Comparison of ENCODE assay signal across 11 cellular contexts in the genomic region with DNA sequence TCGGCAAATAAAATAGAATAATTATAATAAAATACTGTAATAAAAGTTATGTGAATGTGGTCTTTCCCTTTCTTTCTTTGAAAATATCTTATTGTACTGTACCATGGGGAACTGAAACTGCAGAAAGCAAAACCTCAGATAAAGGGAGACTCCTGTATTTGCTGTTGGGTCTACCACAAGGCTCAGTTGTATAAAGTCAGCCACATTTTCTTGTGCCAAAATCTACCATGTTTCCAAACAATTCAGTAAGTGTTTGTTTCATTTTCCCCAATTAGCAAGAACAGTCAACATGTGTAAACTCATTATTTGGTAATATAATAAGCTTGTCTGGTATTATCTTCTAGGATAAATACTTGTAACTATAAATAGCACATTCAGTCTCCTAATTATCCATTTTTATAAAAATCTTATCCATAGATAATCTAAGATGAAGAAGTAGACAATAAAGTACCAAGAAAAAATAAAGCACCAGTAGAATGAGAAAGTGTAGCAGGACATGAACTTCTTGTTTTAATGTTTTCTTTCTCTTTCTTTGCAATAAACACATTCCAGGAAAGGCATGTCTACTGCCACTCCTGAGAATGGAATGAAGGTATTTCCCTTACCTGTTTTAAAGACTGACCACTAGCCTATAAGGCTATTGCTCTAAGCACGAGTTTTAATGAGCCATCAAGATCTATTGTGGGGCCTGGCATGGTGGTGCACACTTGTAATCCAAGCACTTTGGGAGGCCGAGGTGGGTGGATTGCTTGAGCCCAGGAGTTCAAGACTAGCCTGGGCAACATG.
DNase-seq lines count a peak whose midpoint lies in the region; ATAC-seq and TF ChIP-seq lines count a peak whose summit lies in the region.
"Had no signal": no experiment of that assay in that cellular context is flagged by ENCODE, and none has a peak within 500 bp of the region (broad histone marks: within the 10 kb centered on the region; RNA-seq: fewer than 3 reads in every experiment).

No MANE protein-coding gene starts in this region.

- H3K27ac ChIP-seq in OCI-LY1 (ENCODE audit: low read depth, low read length, poor library complexity, severe bottlenecking) = no peak overlapping the region
- H3K27ac ChIP-seq: testis had no signal

- H3K9me2 ChIP-seq in OCI-LY1 (ENCODE audit: low read depth, low read length) = no peaks in the 10 kb centered on the region

- DNase-seq in SKM-1 treated with dmso at 0.1 percent for 144 hours (lab: John Stamatoyannopoulos, UW; ENCODE audit: unreplicated experiment) (peak; percentile 31), SKM-1 (lab: John Stamatoyannopoulos, UW; ENCODE audit: unreplicated experiment) (no peak), pons (ENCODE audit: low spot score) (no peak), cerebellar cortex (ENCODE audit: low spot score) (no peak), KBM-7 (no peak), anterior cingulate cortex (lab: John Stamatoyannopoulos, UW) (no peak)
- DNase-seq: activated CD4-positive, alpha-beta T cell treated with anti-CD3 and anti-CD28 coated beads, Interleukin-2, amount 50 U/mL, for 48 hours; NCI-H2171; testis had no signal

- in situ Hi-C loops in KBM-7 (cut with MboI; ENCODE audit: low pct_unique_long_range_greater_than_20kb, low sequenced_read_pairs) = no loop called here

- ATAC-seq in HG03064 (IDR thresholded peaks at IDR 0.05; ENCODE audit: low read depth, unreplicated experiment) = peak; percentile 90

- no peaks in the 10 kb centered on the region for H4K20me1 ChIP-seq in OCI-LY1 (ENCODE audit: insufficient read depth, low read length)

- no peak for TF ChIP-seq CTCF in OCI-LY1 (IDR thresholded peaks at IDR 0.05; ENCODE audit: low read length)

- no peak overlapping the region for H3K4me3 ChIP-seq in OCI-LY1 (ENCODE audit: low read depth, low read length, poor library complexity, severe bottlenecking)
- H3K4me3 ChIP-seq: testis had no signal

- no peaks in the 10 kb centered on the region for H3K79me2 ChIP-seq in OCI-LY1 (ENCODE audit: insufficient read depth, low read length)

- peaks cover 23% of the 10 kb centered on the region for H3K4me1 ChIP-seq in OCI-LY1 (ENCODE audit: insufficient read depth, low read length, severe bottlenecking)
- H3K4me1 ChIP-seq: testis had no signal

- H3K9ac ChIP-seq in OCI-LY1 (ENCODE audit: low read length) = no peak overlapping the region

- no peaks in the 10 kb centered on the region for H3K36me3 ChIP-seq in OCI-LY1 (ENCODE audit: insufficient read depth, low read length)

- no peaks in the 10 kb centered on the region for H3K27me3 ChIP-seq in OCI-LY1 (ENCODE audit: insufficient read depth, low read length)
- H3K27me3 ChIP-seq: testis had no signal

- peak overlapping the region; percentile 6; the same call in 1 of the 2 replicates for H3K4me2 ChIP-seq in OCI-LY1 (ENCODE audit: low read length)

- no peaks in the 10 kb centered on the region for H3K9me3 ChIP-seq in OCI-LY1 (ENCODE audit: low read length)
- H3K9me3 ChIP-seq: testis had no signal

- H2AFZ ChIP-seq in OCI-LY1 (ENCODE audit: low read length) = no peak overlapping the region

- no peaks in the 10 kb centered on the region; the same call in 1 of the 2 replicates for H3F3A ChIP-seq in OCI-LY1 (ENCODE audit: insufficient read depth, low read length)
